16 cellular contexts compared by ENCODE assay signal in the genomic region with DNA sequence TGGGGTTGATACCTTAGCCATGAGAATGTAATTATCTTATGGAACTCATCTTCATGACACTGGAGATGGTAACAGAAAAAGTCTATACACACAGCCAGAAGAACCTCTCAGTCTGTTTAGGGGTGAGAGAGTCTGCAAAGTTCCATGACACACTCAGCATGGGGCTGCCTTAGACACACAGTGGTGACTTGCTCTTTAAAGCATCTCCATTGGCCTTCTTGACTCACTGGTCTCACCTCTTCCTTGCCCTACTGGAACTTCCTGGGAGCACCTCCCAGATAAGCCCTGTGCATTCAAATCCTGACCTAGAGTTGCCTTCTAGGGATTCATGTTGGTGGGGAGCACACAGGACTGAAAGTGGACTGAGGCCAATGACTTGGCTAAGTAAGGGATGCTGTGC. TPM values are rescaled to one million over a fixed set of nuclear protein-coding genes. Genes with fewer than 3 reads are reported as not detected.
"Had no signal": no experiment of that assay in that cellular context is flagged by ENCODE, and none has a peak within 500 bp of the region (broad histone marks: within the 10 kb centered on the region; RNA-seq: fewer than 3 reads in every experiment).

No MANE protein-coding gene starts in this region.

- DNase-seq: activated CD4-positive, alpha-beta T cell treated with anti-CD3 and anti-CD28 coated beads for 36 hours; activated CD4-positive, alpha-beta T cell treated with anti-CD3 and anti-CD28 coated beads, Interleukin-2, amount 50 U/mL, for 48 hours; activated gamma-delta T cell treated with Interleukin-2 at 50 U/mL for 16 hours; activated T-cell treated with anti-CD3 and anti-CD28 coated beads for 4 hours; effector CD4-positive, alpha-beta T cell; hippocampal formation; mammary epithelial cell; naive thymus-derived CD4-positive, alpha-beta T cell; right cardiac atrium; stimulated activated CD4-positive, alpha-beta T cell treated with anti-CD3 and anti-CD28 coated beads, Interleukin-2, amount 100 ng/mL, for 48 hours; stimulated activated naive CD8-positive, alpha-beta T cell treated with anti-CD3 and anti-CD28 coated beads, Interleukin-15, amount 100 ng/mL, for 72 hours had no signal

- ATAC-seq: activated CD4-positive, alpha-beta T cell treated with anti-CD3 and anti-CD28 coated beads for 36 hours; activated naive CD4-positive, alpha-beta T cell treated with anti-CD3 and anti-CD28 coated beads, Interleukin-2, amount 50 U/mL, for 72 hours; left lobe of liver; naive thymus-derived CD4-positive, alpha-beta T cell; right cardiac atrium; stimulated activated naive CD8-positive, alpha-beta T cell treated with anti-CD3 and anti-CD28 coated beads, Interleukin-15, amount 100 ng/mL, for 72 hours; WTC11 had no signal

- FAIRE-seq: endothelial cell of umbilical vein, islet of Langerhans had no signal

RNA-seq across cellular contexts. Expression of gene MAGI1, which starts 9.3 kb away (rescaled TPM):
- polyA plus RNA-seq: naive thymus-derived CD4-positive, alpha-beta T cell had no signal
